In the genomic region with DNA sequence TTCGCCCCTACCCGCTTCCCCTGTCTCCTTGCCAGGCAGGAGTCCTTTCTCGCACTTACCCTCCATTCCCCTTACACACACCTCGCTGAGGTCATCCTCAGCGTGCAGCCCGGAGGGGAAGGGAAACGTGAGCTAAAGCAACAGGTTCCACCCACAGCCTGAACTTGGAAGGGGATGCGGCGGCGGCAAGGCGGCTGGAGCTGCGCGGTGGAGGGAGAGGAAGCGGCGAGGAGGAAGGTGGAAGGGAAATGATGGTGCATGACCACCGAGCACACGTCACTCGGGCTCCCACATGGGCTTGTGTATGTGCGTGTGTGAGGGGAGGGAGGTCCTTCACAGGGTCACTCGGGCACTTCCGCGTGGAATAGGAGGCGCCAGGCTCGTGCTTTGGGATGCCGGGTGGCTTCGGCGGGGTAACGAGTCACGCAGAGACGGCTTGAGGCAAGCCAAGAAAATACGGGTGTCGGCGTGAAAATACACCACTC, we compare ENCODE assay signal across 1 cellular context.
A peak's percentile ranks its signal among the peaks of the same experiment; 100 is the strongest.
TF ChIP-seq lines count a peak whose summit lies in the region.

No MANE protein-coding gene starts in this region.

TF ChIP-seq in HEK293, 187 proteins besides CTCF, POLR2A, EP300 and RAD21 (continued from another document):
- TF ChIP-seq ZBTB10 (tag by site-specific recombination; IDR thresholded peaks at IDR 0.05): peak; percentile 82
- no peak for TF ChIP-seq ZBTB48 (tag by site-specific recombination; IDR thresholded peaks at IDR 0.05)
- peak; percentile 100 for TF ChIP-seq SCRT1 (tag by site-specific recombination; IDR thresholded peaks at IDR 0.05; ENCODE audit: borderline replicate concordance)
- peak; percentile 36; the same call in 1 of the 2 replicates for TF ChIP-seq MZF1 (tag by site-specific recombination; IDR thresholded peaks at IDR 0.05; ENCODE audit: borderline replicate concordance)
